ENCODE assay signal across 35 cellular contexts in the genomic region with DNA sequence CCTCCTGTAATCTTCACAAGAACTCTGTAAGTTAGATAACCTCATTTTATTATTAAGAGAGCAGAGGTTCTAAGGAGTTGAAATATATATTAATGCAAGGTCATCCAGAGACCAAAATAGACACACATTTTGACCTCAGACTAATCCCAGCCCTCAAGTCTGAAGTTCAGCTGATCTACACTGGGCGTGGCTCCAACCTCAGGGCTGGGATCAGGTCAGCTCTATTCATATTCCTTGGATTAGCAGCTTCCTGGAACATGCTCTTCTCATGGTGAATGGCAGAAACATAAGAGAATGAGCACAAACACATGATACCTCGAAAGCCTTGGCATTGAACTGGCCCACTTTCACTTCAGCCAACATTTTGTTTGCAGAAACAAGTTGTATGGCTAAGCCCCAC.
DNase-seq lines count a peak whose midpoint lies in the region; ATAC-seq, FAIRE-seq and TF ChIP-seq lines count a peak whose summit lies in the region.
"Had no signal": no experiment of that assay in that cellular context is flagged by ENCODE, and none has a peak within 500 bp of the region (broad histone marks: within the 10 kb centered on the region; RNA-seq: fewer than 3 reads in every experiment).

No MANE protein-coding gene starts in this region.

- H3K27me3 ChIP-seq in liver (ENCODE audit: control insufficient read depth in 4 of 4, insufficient read depth in 4 of 4, low read length in 3 of 4) = no peaks in the 10 kb centered on the region
- no peaks in the 10 kb centered on the region for H3K27me3 ChIP-seq in HepG2 (ENCODE audit: control insufficient read depth in 1 of 2, insufficient read depth in 2 of 2, low read length in 2 of 2)
- H3K27me3 ChIP-seq: BE2C, stomach, vagina had no signal

- TF ChIP-seq RAD21 in liver (IDR thresholded peaks at IDR 0.05) (peak in 1 of 2 donors; percentile 18), HepG2 (CRISPR knock-in tag; IDR thresholded peaks at IDR 0.05) (no peak)

- H3K9me3 ChIP-seq in liver (ENCODE audit: control insufficient read depth in 4 of 4, low read length in 3 of 4) (no peaks in the 10 kb centered on the region), HepG2 (ENCODE audit: low read length) (peaks cover 25% of the 10 kb centered on the region)
- H3K9me3 ChIP-seq: BE2C, lower lobe of right lung, SK-N-SH, stomach, vagina had no signal

- no peak for TF ChIP-seq POLR2A in HepG2 (IDR thresholded peaks at IDR 0.05; ENCODE audit: insufficient read depth in 1 of 2, low read depth in 2 of 2, low read length in 2 of 2)

- POLR2A ChIA-PET in HepG2 (lab: Yijun Ruan, JAX) = no interaction called here

- TF ChIP-seq EP300 in HepG2 (IDR thresholded peaks at IDR 0.05; ENCODE audit: low read depth in 2 of 2, low read length in 2 of 2) (no peak), HepG2 (CRISPR knock-in tag; IDR thresholded peaks at IDR 0.05; ENCODE audit: borderline replicate concordance) (no peak)

- DNase-seq in HepG2 (ENCODE audit: low spot score) (no peak), mucosa of gallbladder (ENCODE audit: low spot score) (peak; percentile 15), CD1c-positive myeloid dendritic cell (ENCODE audit: extremely low spot score) (no peak), NCI-H2107 treated with DMSO at 0.1 percent for 48 hours (lab: John Stamatoyannopoulos, UW; ENCODE audit: unreplicated experiment) (no peak)
- DNase-seq in activated T-cell treated with anti-CD3 and anti-CD28 coated beads, Interleukin-2, amount 50 U/mL, for 48 hours = no peak
- DNase-seq: activated CD4-positive, alpha-beta T cell treated with anti-CD3 and anti-CD28 coated beads, Interleukin-2, amount 50 U/mL, for 4 hours; activated CD8-positive, alpha-beta memory T cell treated with anti-CD3 and anti-CD28 coated beads, Interleukin-2, amount 10 ng/mL, durations not matched to agents 7 days and 5 days; activated naive CD4-positive, alpha-beta T cell; activated naive CD8-positive, alpha-beta T cell treated with anti-CD3 and anti-CD28 coated beads, Interleukin-2, amount 50 U/mL, for 24 hours; activated T-cell treated with anti-CD3 and anti-CD28 coated beads, Interleukin-2, amount 50 U/mL, for 4 hours; BE2C; caudate nucleus; CD8-positive, alpha-beta memory T cell; cortex of kidney; effector memory CD8-positive, alpha-beta T cell; HCEC 1CT; KG1; lower lobe of right lung; MM.1S; NCI-H1417; NCI-H2029; NCI-H2227 treated with DMSO at 0.1 percent for 48 hours; NCI-H774; SK-N-SH; stimulated activated CD4-positive, alpha-beta T cell treated with anti-CD3 and anti-CD28 coated beads, Interleukin-12 subunit alpha, Interleukin-12 subunit beta, amount 100 ng/mL, for 4 hours; stimulated activated CD4-positive, alpha-beta T cell treated with anti-CD3 and anti-CD28 coated beads, Interleukin-2, amount 100 ng/mL, for 48 hours; stomach had no signal

- WGBS in liver = 25% methylated on average over 2 of the region's 2 CpGs
- 0% methylated on average over 2 of the region's 2 CpGs for WGBS in HepG2 (ENCODE audit: low lambda C conversion rate)

- no peaks in the 10 kb centered on the region for H3K79me2 ChIP-seq in HepG2 (ENCODE audit: insufficient read depth, low read length)

- H3K4me1 ChIP-seq in liver (ENCODE audit: control insufficient read depth in 4 of 4, insufficient read depth in 4 of 4, low read length in 3 of 4) (peaks cover 0 to 13% (median 7%) of the 10 kb centered on the region in 4 donors), HepG2 (ENCODE audit: insufficient read depth, low read length) (no peaks in the 10 kb centered on the region)
- H3K4me1 ChIP-seq: BE2C, lower lobe of right lung, stomach, vagina had no signal

- FAIRE-seq in HepG2 (lab: Jason Lieb, UNC) = no peak
- FAIRE-seq: GM12878, islet of Langerhans, TTC549 had no signal

- H3K9ac ChIP-seq in liver (ENCODE audit: low read depth in 1 of 2, low read length in 2 of 2) = no peak overlapping the region
- no peak overlapping the region for H3K9ac ChIP-seq in HepG2 (ENCODE audit: insufficient read depth, low read depth, low read length)
- H3K9ac ChIP-seq: SK-N-SH had no signal

- no peak overlapping the region for H2AFZ ChIP-seq in HepG2 (ENCODE audit: low read length)

- no peak for TF ChIP-seq CTCF in liver (IDR thresholded peaks at IDR 0.05; ENCODE audit: low read depth, low read length, missing input control)
- no peak for TF ChIP-seq CTCF in HepG2 (CRISPR knock-in tag; IDR thresholded peaks at IDR 0.05)
- TF ChIP-seq CTCF in VCaP (conservative IDR thresholded peaks at IDR 0.05) = no peak

- H3K4me2 ChIP-seq in HepG2 (ENCODE audit: low read depth, low read length) = no peak overlapping the region
- H3K4me2 ChIP-seq: SK-N-SH had no signal

- H3K36me3 ChIP-seq in liver (ENCODE audit: control insufficient read depth in 4 of 4, insufficient read depth in 3 of 4, low read depth in 1 of 4, low read length in 3 of 4) = no peaks in the 10 kb centered on the region
- H3K36me3 ChIP-seq in HepG2 (replicated peaks in 1 of 2; ENCODE audit: control insufficient read depth in 1 of 2, insufficient read depth in 2 of 2, low read length in 2 of 2) = no peaks in the 10 kb centered on the region
- H3K36me3 ChIP-seq: BE2C, lower lobe of right lung, stomach, vagina had no signal

- in situ Hi-C loops in HepG2 (cut with HindIII; ENCODE audit: extremely low pct_ligation_motif_present, low pct_unique_long_range_greater_than_20kb) = no loop called here

- intact Hi-C loops in HepG2 (cut with micrococcal nuclease; ENCODE audit: unreplicated experiment) = no loop called here

- no TSS peak for BruUV-seq in HepG2 (replicated peaks; lab: Mats Ljungman, UMichigan)

- H3K27ac ChIP-seq in liver (ENCODE audit: low read depth in 1 of 2, low read length in 2 of 2) (no peak overlapping the region), HepG2 (ENCODE audit: extremely low read length, insufficient read depth, low read length) (no peak overlapping the region), VCaP (peak overlapping the region; percentile 36)
- H3K27ac ChIP-seq: lower lobe of right lung, RWPE1, stomach, vagina had no signal

- CTCF ChIA-PET in HepG2 (lab: Yijun Ruan, JAX; ENCODE audit: low intra/inter-chr PET ratio, low total read pairs) = no interaction called here

- no peaks in the 10 kb centered on the region for H4K20me1 ChIP-seq in HepG2 (ENCODE audit: insufficient read depth, low read length)

- H3K4me3 ChIP-seq in liver (ENCODE audit: low read depth in 1 of 3, low read length in 3 of 3) (no peak overlapping the region), HepG2 (replicated peaks in 1 of 3; ENCODE audit: insufficient read depth in 1 of 3, low read depth in 2 of 3, low read length in 3 of 3) (no peak overlapping the region)
- H3K4me3 ChIP-seq: GM12878, lower lobe of right lung, stomach, vagina had no signal

- no peak for ATAC-seq in HepG2
- ATAC-seq: activated CD4-positive, CD25-positive, alpha-beta regulatory T cell treated with anti-CD3 and anti-CD28 coated beads, Interleukin-2, amount 50 U/mL, for 24 hours; activated CD8-positive, alpha-beta memory T cell treated with anti-CD3 and anti-CD28 coated beads, Interleukin-2, amount 10 ng/mL, durations not matched to agents 7 days and 5 days; activated naive CD8-positive, alpha-beta T cell treated with anti-CD3 and anti-CD28 coated beads, Interleukin-2, amount 50 U/mL, for 24 hours; activated T-cell treated with anti-CD3 and anti-CD28 coated beads, Interleukin-2, amount 50 U/mL, for 4 hours; effector memory CD8-positive, alpha-beta T cell; GM12878; lower lobe of right lung had no signal

TF ChIP-seq in liver, 16 proteins besides CTCF, POLR2A, EP300 and RAD21:
- peak; percentile 42 for TF ChIP-seq SP1 (IDR thresholded peaks at IDR 0.05)
- peak; percentile 26 for TF ChIP-seq YY1 (IDR thresholded peaks at IDR 0.05)
- TF ChIP-seq HNF4G (IDR thresholded peaks at IDR 0.05) = peak; percentile 71
- peak; percentile 92 to 94 for TF ChIP-seq HNF4A (conservative IDR thresholded peaks at IDR 0.05)
- TF ChIP-seq RXRA (IDR thresholded peaks at IDR 0.05) = peak; percentile 40 to 65
- TF ChIP-seq MAX (IDR thresholded peaks at IDR 0.05) = no peak
- TF ChIP-seq EGR1 (IDR thresholded peaks at IDR 0.05; ENCODE audit: low read depth in 2 of 2) = no peak

TF ChIP-seq in HepG2, 621 proteins besides CTCF, POLR2A, EP300 and RAD21 (continues in another document):
- no peak for TF ChIP-seq FOXK1 (CRISPR knock-in tag; IDR thresholded peaks at IDR 0.05; ENCODE audit: borderline replicate concordance, low read depth)
- TF ChIP-seq MBNL3 (CRISPR knock-in tag; conservative IDR thresholded peaks at IDR 0.05) = no peak
- no peak for TF ChIP-seq TBX2 (CRISPR knock-in tag; IDR thresholded peaks at IDR 0.05; ENCODE audit: borderline replicate concordance)
- no peak for TF ChIP-seq ZBTB10 (CRISPR knock-in tag; IDR thresholded peaks at IDR 0.05; ENCODE audit: borderline replicate concordance)
- no peak for TF ChIP-seq HNRNPLL (IDR thresholded peaks at IDR 0.05; ENCODE audit: low read depth, low read length, poor library complexity, severe bottlenecking)
- no peak for TF ChIP-seq SCMH1 (CRISPR knock-in tag; IDR thresholded peaks at IDR 0.05; ENCODE audit: borderline replicate concordance)
- no peak for TF ChIP-seq ZNF430 (CRISPR knock-in tag; IDR thresholded peaks at IDR 0.05)
- no peak for TF ChIP-seq HDAC2 (CRISPR knock-in tag; IDR thresholded peaks at IDR 0.05)
- no peak for TF ChIP-seq ZBTB7A (CRISPR knock-in tag; IDR thresholded peaks at IDR 0.05)
- TF ChIP-seq REL (CRISPR knock-in tag; conservative IDR thresholded peaks at IDR 0.05) = no peak
- no peak for TF ChIP-seq TBP (CRISPR knock-in tag; IDR thresholded peaks at IDR 0.05)
